In genomic region chr20:62313021-62313420, GRCh38 we compare ENCODE assay signal across 29 cellular contexts.
"Had no signal": no experiment of that assay in that cellular context is flagged by ENCODE, and none has a peak within 500 bp of the region (broad histone marks: within the 10 kb centered on the region; RNA-seq: fewer than 3 reads in every experiment).

No MANE protein-coding gene starts in this region.

- H3K27ac ChIP-seq: adrenal gland, body of pancreas, esophagus muscularis mucosa, foreskin keratinocyte, gastrocnemius medialis had no signal

- H3K9me3 ChIP-seq: adrenal gland, body of pancreas, esophagus muscularis mucosa, gastrocnemius medialis had no signal

- FAIRE-seq: colon had no signal

- H3K4me1 ChIP-seq: body of pancreas, foreskin keratinocyte had no signal

- H3K27me3 ChIP-seq: adrenal gland, body of pancreas, esophagus muscularis mucosa, foreskin keratinocyte, gastrocnemius medialis had no signal

- ATAC-seq: activated CD4-positive, alpha-beta T cell treated with anti-CD3 and anti-CD28 coated beads for 36 hours; activated CD8-positive, alpha-beta memory T cell treated with anti-CD3 and anti-CD28 coated beads, Interleukin-2, amount 10 ng/mL, durations not matched to agents 7 days and 5 days; activated CD8-positive, alpha-beta T cell treated with anti-CD3 and anti-CD28 coated beads, Interleukin-2, amount 10 ng/mL, durations not matched to agents 7 days and 5 days; activated naive CD8-positive, alpha-beta T cell treated with anti-CD3 and anti-CD28 coated beads, Interleukin-2, amount 50 U/mL, for 24 hours; body of pancreas; effector memory CD8-positive, alpha-beta T cell; foreskin keratinocyte; gastrocnemius medialis had no signal

- DNase-seq: activated CD4-positive, alpha-beta memory T cell treated with anti-CD3 and anti-CD28 coated beads for 36 hours; activated CD4-positive, alpha-beta T cell treated with anti-CD3 and anti-CD28 coated beads for 36 hours; activated CD4-positive, alpha-beta T cell treated with anti-CD3 and anti-CD28 coated beads, Interleukin-2, amount 10 ng/mL, durations not matched to agents 24 days and 14 days; activated CD4-positive, CD25-positive, alpha-beta regulatory T cell; activated CD4-positive, CD25-positive, alpha-beta regulatory T cell treated with anti-CD3 and anti-CD28 coated beads, Interleukin-2, amount 50 U/mL, for 72 hours; activated CD8-positive, alpha-beta memory T cell treated with anti-CD3 and anti-CD28 coated beads, Interleukin-2, amount 10 ng/mL, durations not matched to agents 7 days and 5 days; activated CD8-positive, alpha-beta memory T cell treated with anti-CD3 and anti-CD28 coated beads, Interleukin-2, amount 50 U/mL, for 4 hours; activated CD8-positive, alpha-beta T cell treated with anti-CD3 and anti-CD28 coated beads, Interleukin-2, amount 10 ng/mL, durations not matched to agents 7 days and 5 days; activated effector memory CD4-positive, alpha-beta T cell treated with anti-CD3 and anti-CD28 coated beads, Interleukin-2, amount 50 U/mL, for 16 hours; activated naive CD4-positive, alpha-beta T cell treated with anti-CD3 and anti-CD28 coated beads for 36 hours; activated naive CD8-positive, alpha-beta T cell treated with anti-CD3 and anti-CD28 coated beads for 36 hours; activated naive CD8-positive, alpha-beta T cell treated with anti-CD3 and anti-CD28 coated beads, Interleukin-2, amount 50 U/mL, for 24 hours; activated T-cell treated with anti-CD3 and anti-CD28 coated beads, Interleukin-2, amount 50 U/mL, for 1 hour; activated T-cell treated with anti-CD3 and anti-CD28 coated beads, Interleukin-2, amount 50 U/mL, for 48 hours; adrenal gland; amygdala; aorta; body of pancreas; caudate nucleus; cortex of kidney; dermis blood vessel endothelial cell; effector CD4-positive, alpha-beta T cell; effector memory CD8-positive, alpha-beta T cell; erythroblast; foreskin keratinocyte; gastrocnemius medialis; T-helper 2 cell had no signal

- H3K4me3 ChIP-seq: adrenal gland, body of pancreas, esophagus muscularis mucosa, gastrocnemius medialis had no signal
